Comparison of ENCODE assay signal across 8 cellular contexts in genomic region chr18:79246309-79247108, GRCh38.
DNase-seq lines count a peak whose midpoint lies in the region; FAIRE-seq and TF ChIP-seq lines count a peak whose summit lies in the region.

No MANE protein-coding gene starts in this region.

- H3K27ac Mint-ChIP-seq in activated naive CD4-positive, alpha-beta T cell treated with anti-CD3 and anti-CD28 coated beads, Interleukin-2, amount 10 ng/mL, durations not matched to agents 7 days and 5 days = peak overlapping the region; percentile 55
- no peak overlapping the region for H3K27ac Mint-ChIP-seq in progenitor cell of endocrine pancreas

- CTCF ChIA-PET in activated naive CD4-positive, alpha-beta T cell treated with anti-CD3 and anti-CD28 coated beads, Interleukin-2, amount 10 ng/mL, durations not matched to agents 7 days and 5 days (lab: Charles Lee) = no interaction called here

- H3K4me1 Mint-ChIP-seq in activated naive CD4-positive, alpha-beta T cell treated with anti-CD3 and anti-CD28 coated beads, Interleukin-2, amount 10 ng/mL, durations not matched to agents 7 days and 5 days = peaks cover 12% of the 10 kb centered on the region
- peaks cover 3% of the 10 kb centered on the region for H3K4me1 Mint-ChIP-seq in progenitor cell of endocrine pancreas (ENCODE audit: low read depth)

- no peaks in the 10 kb centered on the region for H3K9me3 Mint-ChIP-seq in activated naive CD4-positive, alpha-beta T cell treated with anti-CD3 and anti-CD28 coated beads, Interleukin-2, amount 10 ng/mL, durations not matched to agents 7 days and 5 days
- no peaks in the 10 kb centered on the region for H3K9me3 Mint-ChIP-seq in progenitor cell of endocrine pancreas (ENCODE audit: low read depth)

- no peaks in the 10 kb centered on the region for H3K36me3 Mint-ChIP-seq in activated naive CD4-positive, alpha-beta T cell treated with anti-CD3 and anti-CD28 coated beads, Interleukin-2, amount 10 ng/mL, durations not matched to agents 7 days and 5 days
- H3K36me3 Mint-ChIP-seq in progenitor cell of endocrine pancreas (ENCODE audit: insufficient read depth) = no peaks in the 10 kb centered on the region

- DNase-seq in H4 (ENCODE audit: low spot score) (peak; percentile 70), LNCaP clone FGC (ENCODE audit: low read depth) (peak; percentile 49), SKM-1 (lab: John Stamatoyannopoulos, UW; ENCODE audit: unreplicated experiment) (peak; percentile 40), glomerular endothelial cell (ENCODE audit: extremely low read depth, low read depth, low spot score) (peak; percentile 23), progenitor cell of endocrine pancreas (ENCODE audit: low spot score, unreplicated experiment) (peak; percentile 71), urothelium cell line (ENCODE audit: low spot score) (peak; percentile 81)
- DNase-seq in activated naive CD4-positive, alpha-beta T cell treated with anti-CD3 and anti-CD28 coated beads, Interleukin-2, amount 10 ng/mL, durations not matched to agents 7 days and 5 days = peak; percentile 69

- no peak overlapping the region for H3K4me3 ChIP-seq in LNCaP clone FGC (ENCODE audit: low read depth, low read length)

- no peaks in the 10 kb centered on the region for H3K27me3 Mint-ChIP-seq in activated naive CD4-positive, alpha-beta T cell treated with anti-CD3 and anti-CD28 coated beads, Interleukin-2, amount 10 ng/mL, durations not matched to agents 7 days and 5 days
- no peaks in the 10 kb centered on the region for H3K27me3 Mint-ChIP-seq in progenitor cell of endocrine pancreas

- TF ChIP-seq CTCF in LNCaP clone FGC (IDR thresholded peaks at IDR 0.05; ENCODE audit: control insufficient read depth, extremely low read depth, insufficient read depth) (peak; percentile 96), progenitor cell of endocrine pancreas (IDR thresholded peaks at IDR 0.05; ENCODE audit: unreplicated experiment) (peak; percentile 98)

- FAIRE-seq in G401.6 (lab: Jason Lieb, UNC) (peak; percentile 17), urothelium cell line (lab: Jason Lieb, UNC) (no peak)

- no peak overlapping the region for H3K4me3 Mint-ChIP-seq in activated naive CD4-positive, alpha-beta T cell treated with anti-CD3 and anti-CD28 coated beads, Interleukin-2, amount 10 ng/mL, durations not matched to agents 7 days and 5 days
- H3K4me3 Mint-ChIP-seq in progenitor cell of endocrine pancreas (ENCODE audit: low read depth) = peak overlapping the region; percentile 32

Comparison
In these comparisons a context has a peak if more than half of its experiments do, and no peak if none do; other contexts are left out.
1. DNase-seq: peak in every context shown above with its lines; median percentile 81 in urothelium cell line; 71 in progenitor cell of endocrine pancreas; 70 in H4; 69 in activated naive CD4-positive, alpha-beta T cell treated with anti-CD3 and anti-CD28 coated beads, Interleukin-2, amount 10 ng/mL, durations not matched to agents 7 days and 5 days; 49 in LNCaP clone FGC; 40 in SKM-1; 23 in glomerular endothelial cell.